2 cellular contexts compared by ENCODE assay signal in genomic region chr3:190213726-190214125, GRCh38.
A peak's percentile ranks its signal among the peaks of the same experiment; 100 is the strongest.
TF ChIP-seq lines count a peak whose summit lies in the region.

No MANE protein-coding gene starts in this region.

TF ChIP-seq in HepG2, 621 proteins besides CTCF, POLR2A, EP300 and RAD21 (continued from another document):
- TF ChIP-seq MED13 (CRISPR knock-in tag; IDR thresholded peaks at IDR 0.05) (no peak), MYPOP (CRISPR knock-in tag; IDR thresholded peaks at IDR 0.05) (no peak), ZFP1 (CRISPR knock-in tag; IDR thresholded peaks at IDR 0.05) (peak; percentile 82; the same call in 1 of the 2 replicates), MAFK (conservative IDR thresholded peaks at IDR 0.05 in 1 of 2, IDR thresholded peaks at IDR 0.05 in 1 of 2; ENCODE audit: low read length in 2 of 2) (peak; percentile 97 to 99), TBX2 (CRISPR knock-in tag; IDR thresholded peaks at IDR 0.05; ENCODE audit: borderline replicate concordance) (no peak), THAP9 (CRISPR knock-in tag; IDR thresholded peaks at IDR 0.05; ENCODE audit: borderline replicate concordance) (no peak), SMARCC2 (IDR thresholded peaks at IDR 0.05) (no peak), PRDM10 (CRISPR knock-in tag; IDR thresholded peaks at IDR 0.05; ENCODE audit: low read depth) (no peak), MAFF (IDR thresholded peaks at IDR 0.05; ENCODE audit: low read depth, low read length) (peak; percentile 98), TBP (CRISPR knock-in tag; IDR thresholded peaks at IDR 0.05) (no peak), ZSCAN12 (CRISPR knock-in tag; IDR thresholded peaks at IDR 0.05) (no peak), GTF3A (CRISPR knock-in tag; conservative IDR thresholded peaks at IDR 0.05) (no peak), BATF2 (CRISPR knock-in tag; IDR thresholded peaks at IDR 0.05) (no peak), HINFP (CRISPR knock-in tag; IDR thresholded peaks at IDR 0.05; ENCODE audit: low read depth) (no peak), ZNF556 (CRISPR knock-in tag; IDR thresholded peaks at IDR 0.05; ENCODE audit: borderline replicate concordance) (no peak), TCF7 (IDR thresholded peaks at IDR 0.05; ENCODE audit: low read depth) (no peak)

TF ChIP-seq in K562, 482 proteins besides CTCF, POLR2A, EP300 and RAD21 (continued from another document):
- no peak for TF ChIP-seq ARID3A (IDR thresholded peaks at IDR 0.05; ENCODE audit: borderline replicate concordance, low read depth, low read length)
- no peak for TF ChIP-seq FOXJ2 (tag; IDR thresholded peaks at IDR 0.05)
- peak; percentile 92 for TF ChIP-seq MAFF (IDR thresholded peaks at IDR 0.05; ENCODE audit: low read length)
- TF ChIP-seq ADNP (tag; IDR thresholded peaks at IDR 0.05) = no peak
- TF ChIP-seq KLF6 (CRISPR knock-in tag; IDR thresholded peaks at IDR 0.05; ENCODE audit: borderline replicate concordance) = no peak
- TF ChIP-seq CCAR2 (IDR thresholded peaks at IDR 0.05; ENCODE audit: low read depth, low read length) = no peak
- TF ChIP-seq ZNF592 (IDR thresholded peaks at IDR 0.05) = no peak
- TF ChIP-seq CHCHD3 (CRISPR knock-in tag; IDR thresholded peaks at IDR 0.05) = no peak
- peak; percentile 89 for TF ChIP-seq ZNF316 (IDR thresholded peaks at IDR 0.05)
- TF ChIP-seq ZNF311 (CRISPR knock-in tag; IDR thresholded peaks at IDR 0.05) = no peak
- TF ChIP-seq POLR2G (IDR thresholded peaks at IDR 0.05; ENCODE audit: low read depth, low read length) = no peak
- TF ChIP-seq ZFP1 (CRISPR knock-in tag; IDR thresholded peaks at IDR 0.05) = peak; percentile 66; the same call in 1 of the 2 replicates
- no peak for TF ChIP-seq ZNF512 (tag; IDR thresholded peaks at IDR 0.05)
- no peak for TF ChIP-seq TCF7 (IDR thresholded peaks at IDR 0.05; ENCODE audit: borderline replicate concordance)
- no peak for TF ChIP-seq KDM2B (CRISPR knock-in tag; IDR thresholded peaks at IDR 0.05)
- TF ChIP-seq CREB3 (tag; conservative IDR thresholded peaks at IDR 0.05; ENCODE audit: low read depth) = no peak
- TF ChIP-seq BRCA1 (IDR thresholded peaks at IDR 0.05) = no peak
- TF ChIP-seq BRCA1 (CRISPR knock-in tag; IDR thresholded peaks at IDR 0.05) = no peak
- no peak for TF ChIP-seq PCBP1 (IDR thresholded peaks at IDR 0.05; ENCODE audit: low read depth, low read length, poor library complexity, severe bottlenecking)
- no peak for TF ChIP-seq ETV6 (IDR thresholded peaks at IDR 0.05; ENCODE audit: borderline replicate concordance in 1 of 2, low read depth in 2 of 2, low read length in 1 of 2)
- no peak for TF ChIP-seq ETV6 (CRISPR knock-in tag; IDR thresholded peaks at IDR 0.05; ENCODE audit: borderline replicate concordance)
- TF ChIP-seq MAFK (IDR thresholded peaks at IDR 0.05; ENCODE audit: low read length) = peak; percentile 93
- no peak for TF ChIP-seq KDM4B (IDR thresholded peaks at IDR 0.05; ENCODE audit: borderline replicate concordance in 2 of 2, low read depth in 1 of 2)
- no peak for TF ChIP-seq ESRRA (IDR thresholded peaks at IDR 0.05; ENCODE audit: borderline replicate concordance, low read depth)
- TF ChIP-seq ZBTB9 (CRISPR knock-in tag; IDR thresholded peaks at IDR 0.05) = no peak
- TF ChIP-seq TFE3 (CRISPR knock-in tag; IDR thresholded peaks at IDR 0.05) = no peak
- TF ChIP-seq ZNF778 (CRISPR knock-in tag; IDR thresholded peaks at IDR 0.05) = no peak
- TF ChIP-seq RBM34 (IDR thresholded peaks at IDR 0.05; ENCODE audit: borderline replicate concordance, insufficient read depth, low read length) = no peak
- TF ChIP-seq RFX7 (CRISPR knock-in tag; IDR thresholded peaks at IDR 0.05) = no peak
- TF ChIP-seq GMEB1 (CRISPR knock-in tag; IDR thresholded peaks at IDR 0.05) = no peak
- no peak for TF ChIP-seq SNRNP70 (optimal IDR thresholded peaks at IDR 0.05; ENCODE audit: low read depth, low read length)
- no peak for TF ChIP-seq ARID2 (IDR thresholded peaks at IDR 0.05)
- TF ChIP-seq HIVEP1 (CRISPR knock-in tag; IDR thresholded peaks at IDR 0.05) = no peak
- TF ChIP-seq CSDE1 (IDR thresholded peaks at IDR 0.05) = no peak
